ENCODE assay signal across 8 cellular contexts in the genomic region with DNA sequence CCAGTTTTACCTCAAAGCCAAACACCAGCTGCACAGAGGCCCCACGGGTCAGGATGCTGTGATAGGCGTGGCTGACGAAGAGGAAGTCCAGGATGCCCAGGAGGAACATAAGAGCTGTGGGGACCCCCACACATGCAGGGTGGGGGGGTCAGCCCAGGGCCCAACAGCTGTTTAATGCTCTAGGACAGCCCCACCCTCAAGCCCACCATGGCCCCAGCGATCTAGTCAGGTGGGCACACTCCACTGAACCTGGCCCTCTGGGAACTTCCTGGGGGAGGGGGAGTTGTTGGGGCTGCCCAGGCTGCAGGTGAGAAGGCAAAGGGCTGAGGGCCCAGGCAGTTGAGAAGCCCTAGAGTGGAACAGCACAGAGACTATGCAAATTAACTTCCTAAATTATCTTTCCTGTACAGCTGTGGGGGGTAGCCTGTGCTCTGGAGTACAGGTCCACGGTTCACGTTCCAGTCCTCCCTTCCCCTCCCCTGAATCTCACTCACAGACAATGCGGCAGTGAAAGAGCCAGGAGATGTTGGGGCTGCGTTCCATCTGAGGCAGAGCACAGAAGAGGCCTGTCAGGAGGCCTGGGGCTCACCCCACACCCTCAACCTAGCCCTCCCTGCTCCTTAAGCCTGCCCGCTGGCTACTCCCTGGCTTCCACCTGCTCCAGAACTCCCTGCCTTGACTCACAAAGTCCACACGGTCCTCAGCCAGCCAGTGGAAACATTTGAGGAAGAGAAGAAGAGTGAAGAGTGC. TPM values are rescaled to one million over a fixed set of nuclear protein-coding genes. Genes with fewer than 3 reads are reported as not detected.
DNase-seq lines count a peak whose midpoint lies in the region; ATAC-seq, FAIRE-seq and TF ChIP-seq lines count a peak whose summit lies in the region.

No MANE protein-coding gene starts in this region.

- H3K4me1 ChIP-seq in astrocyte (ENCODE audit: insufficient read depth, low read length), result peaks cover 13% of the 10 kb centered on the region
- peaks cover 14 to 32% (median 26%) of the 10 kb centered on the region in 3 donors for H3K4me1 ChIP-seq in pancreas

- H2AFZ ChIP-seq in astrocyte (ENCODE audit: low read depth, low read length), result no peak overlapping the region

- H3K27me3 ChIP-seq in astrocyte (ENCODE audit: insufficient read depth, low read length) (no peaks in the 10 kb centered on the region), pancreas (no peaks in the 10 kb centered on the region)

- 37 to 44% methylated on average over 10 of the region's 10 CpGs for WGBS in pancreas, 2 donors

- H3K79me2 ChIP-seq in astrocyte (ENCODE audit: insufficient read depth, low read length), result peaks cover 38% of the 10 kb centered on the region

- H3K27ac ChIP-seq in astrocyte (ENCODE audit: low read depth, low read length) (no peak overlapping the region), pancreas (peak overlapping the region in 2 of 4 donors; percentile 7 to 99)

- peaks cover 28% of the 10 kb centered on the region for H3K36me3 ChIP-seq in astrocyte (ENCODE audit: insufficient read depth, low read length)
- peaks cover 6 to 58% (median 38%) of the 10 kb centered on the region in 3 donors for H3K36me3 ChIP-seq in pancreas

- H3K4me3 ChIP-seq in astrocyte (ENCODE audit: insufficient read depth, low read depth, low read length), result peak overlapping the region; percentile 3
- peak overlapping the region in 3 of 4 donors; percentile 70 to 87 (median 78) for H3K4me3 ChIP-seq in pancreas

- DNase-seq in GM12892 (ENCODE audit: insufficient read length) (no peak), HFFc6 (no peak), astrocyte (ENCODE audit: low read depth) (no peak), pancreas (peak in 2 of 6 donors; percentile 9 to 58), AG08395 (ENCODE audit: low spot score) (no peak), DMS153 (lab: John Stamatoyannopoulos, UW) (no peak), NCI-H1105 (lab: John Stamatoyannopoulos, UW) (no peak), RCC 7860 (ENCODE audit: low spot score) (no peak)

- H3K4me1 Mint-ChIP-seq in HFFc6 (ENCODE audit: low read depth) (peaks cover 26% of the 10 kb centered on the region), astrocyte (ENCODE audit: low read depth, unreplicated experiment) (peaks cover 8% of the 10 kb centered on the region)

- intact Hi-C loops in pancreas (cut with DNase I), result loop anchor here in 2 of 3 donors (5.0 kb wide), 1 partner anchor 50 kb away; a partner anchor contains a TSS

- TF ChIP-seq CTCF in HFFc6 (IDR thresholded peaks at IDR 0.05) (no peak), astrocyte (IDR thresholded peaks at IDR 0.05; ENCODE audit: insufficient read depth, low read depth, low read length) (no peak), pancreas (IDR thresholded peaks at IDR 0.05) (no peak)

- peak overlapping the region; percentile 98 for H3K9ac ChIP-seq in astrocyte (ENCODE audit: low read length)

- H3K36me3 Mint-ChIP-seq in HFFc6 (ENCODE audit: low read depth) (peaks cover 17% of the 10 kb centered on the region), astrocyte (ENCODE audit: low read depth, unreplicated experiment) (peaks cover 15% of the 10 kb centered on the region)

- H3K27ac Mint-ChIP-seq in HFFc6 (no peak overlapping the region; the same call in 1 of the 2 replicates), astrocyte (ENCODE audit: unreplicated experiment) (peak overlapping the region; percentile 66)

- H4K20me1 ChIP-seq in astrocyte (ENCODE audit: insufficient read depth, low read length), result peaks cover 60% of the 10 kb centered on the region

- FAIRE-seq in GM12892 (lab: Jason Lieb, UNC) (no peak), astrocyte (lab: Jason Lieb, UNC) (no peak), pancreas (lab: Jason Lieb, UNC) (no peak), RCC 7860 (lab: Jason Lieb, UNC) (no peak)

- H3K4me2 ChIP-seq in astrocyte (ENCODE audit: low read length), result peak overlapping the region; percentile 98

- peak; percentile 67; the same call in 1 of the 2 replicates for TF ChIP-seq POLR2A in GM12892 (IDR thresholded peaks at IDR 0.05; ENCODE audit: low read depth, low read length)

- no peak for ATAC-seq in pancreas

- 0 out of 2 replicates have a peak, but pooled peaks cover 3% of the 10 kb centered on the region for H3K27me3 Mint-ChIP-seq in HFFc6 (ENCODE audit: insufficient read depth)
- no peaks in the 10 kb centered on the region for H3K27me3 Mint-ChIP-seq in astrocyte (ENCODE audit: low read depth, unreplicated experiment)

- H3K9me3 Mint-ChIP-seq in HFFc6, result no peaks in the 10 kb centered on the region
- no peaks in the 10 kb centered on the region for H3K9me3 Mint-ChIP-seq in astrocyte (ENCODE audit: unreplicated experiment)

- H3K4me3 Mint-ChIP-seq in HFFc6 (peak overlapping the region; percentile 100), astrocyte (ENCODE audit: unreplicated experiment) (peak overlapping the region; percentile 99)

- no peaks in the 10 kb centered on the region for H3K9me3 ChIP-seq in astrocyte (ENCODE audit: insufficient read depth, low read depth, low read length)
- no peaks in the 10 kb centered on the region for H3K9me3 ChIP-seq in pancreas

RNA-seq across cellular contexts. Expression of a gene that starts 1.9 kb away (rescaled TPM):
- polyA plus RNA-seq in GM12892 (2012; ENCODE audit: missing spikeins), result 19.7 TPM
- 10 to 100 TPM; 39.9 to 46.9 (median 42.9) TPM for total RNA-seq in HFFc6 (2021; fragmentation: NEBNext Ultra II Directional; extraction: Animal tissue kit (Norgen Biotek cat#: 25700))
- total RNA-seq in astrocyte, result 43.0 and 49.9 TPM in 2 replicates
- 10 to 100 TPM; 47.5 to 98.2 (median 66.3) TPM for total RNA-seq in pancreas
- polyA plus RNA-seq in pancreas, result 10 to 100 TPM; 63.4 to 64.8 TPM

RNA-seq across cellular contexts. Expression of a gene that starts 10.3 kb away (rescaled TPM):
- 42.1 TPM for polyA plus RNA-seq in GM12892 (2012; ENCODE audit: missing spikeins)
- total RNA-seq in HFFc6 (2021; fragmentation: NEBNext Ultra II Directional; extraction: Animal tissue kit (Norgen Biotek cat#: 25700)), result 10 to 100 TPM; 53.2 to 59.7 (median 56.9) TPM
- total RNA-seq in astrocyte, result 42.6 and 45.1 TPM in 2 replicates
- total RNA-seq in pancreas, result 10 to 100 TPM; 13.9 to 31.2 (median 21.4) TPM
- polyA plus RNA-seq in pancreas, result 10 to 100 TPM; 10.3 to 30.3 TPM

RNA-seq across cellular contexts. Expression of a gene that starts 10.5 kb away (rescaled TPM):
- polyA plus RNA-seq in GM12892 (2012; ENCODE audit: missing spikeins), result 1,538 TPM
- 100 to 1,000 TPM; 631 to 750 (median 715) TPM for total RNA-seq in HFFc6 (2021; fragmentation: NEBNext Ultra II Directional; extraction: Animal tissue kit (Norgen Biotek cat#: 25700))
- total RNA-seq in astrocyte (670 and 694 TPM in 2 replicates), pancreas (100 to 1,000 TPM; 493 to 810 (median 529) TPM)
- 100 to 1,000 TPM; 530 to 652 TPM for polyA plus RNA-seq in pancreas

RNA-seq across cellular contexts. Expression of a gene that starts 14.9 kb away (rescaled TPM):
- polyA plus RNA-seq in GM12892 (2012; ENCODE audit: missing spikeins), result 0.53 TPM
- total RNA-seq in HFFc6 (2021; fragmentation: NEBNext Ultra II Directional; extraction: Animal tissue kit (Norgen Biotek cat#: 25700)), result 10 to 100 TPM in 4 of 6 experiments, 1 to 10 TPM in 2; 9.3 to 13.6 (median 11.1) TPM
- 8.1 and 10.0 TPM in 2 replicates for total RNA-seq in astrocyte
- total RNA-seq in pancreas, result 10 to 100 TPM in 1 of 6 donors, 1 to 10 TPM in 5; 4.3 to 11.7 (median 7.1) TPM
- polyA plus RNA-seq in pancreas, result 10 to 100 TPM; 14.0 to 17.8 TPM

RNA-seq across cellular contexts. Expression of a gene that starts 20.7 kb away (rescaled TPM):
- 13.1 TPM for polyA plus RNA-seq in GM12892 (2012; ENCODE audit: missing spikeins)
- total RNA-seq in HFFc6 (2021; fragmentation: NEBNext Ultra II Directional; extraction: Animal tissue kit (Norgen Biotek cat#: 25700)), result 1 to 10 TPM; 3.8 to 6.4 (median 4.9) TPM
- total RNA-seq in astrocyte (18.0 and 23.9 TPM in 2 replicates), pancreas (100 to 1,000 TPM in 1 of 6 donors, 10 to 100 TPM in 5; 12.8 to 176 (median 43.4) TPM)
- 100 to 1,000 TPM in 1 of 2 donors, 10 to 100 TPM in 1; 76.8 to 203 TPM for polyA plus RNA-seq in pancreas
